In genomic region chr16:67545665-67546024, GRCh38 we compare ENCODE assay signal across 22 cellular contexts. TPM values are rescaled to one million over a fixed set of nuclear protein-coding genes. Genes with fewer than 3 reads are reported as not detected.
DNase-seq lines count a peak whose midpoint lies in the region; ATAC-seq, FAIRE-seq and TF ChIP-seq lines count a peak whose summit lies in the region.
"Had no signal": no experiment of that assay in that cellular context is flagged by ENCODE, and none has a peak within 500 bp of the region (broad histone marks: within the 10 kb centered on the region; RNA-seq: fewer than 3 reads in every experiment).

No MANE protein-coding gene starts in this region.

- TF ChIP-seq RAD21 in K562 (CRISPR knock-in tag; conservative IDR thresholded peaks at IDR 0.05 in 1 of 2, IDR thresholded peaks at IDR 0.05 in 1 of 2), result no peak

- H3K9me3 ChIP-seq in KOPT-K1 (ENCODE audit: insufficient read depth, low read length, poor library complexity, severe bottlenecking) (no peaks in the 10 kb centered on the region), K562 (replicated peaks; ENCODE audit: control insufficient read depth, insufficient read depth, low read depth, low read length) (no peaks in the 10 kb centered on the region), gastrocnemius medialis (no peaks in the 10 kb centered on the region)
- H3K9me3 ChIP-seq: BE2C, MG63, SK-N-SH had no signal

- peaks cover 44% of the 10 kb centered on the region for H3K4me1 Mint-ChIP-seq in activated T-cell treated with anti-CD3 and anti-CD28 coated beads, Interleukin-2, amount 50 U/mL, for 24 hours (ENCODE audit: low read depth)
- peaks cover 59% of the 10 kb centered on the region for H3K4me1 Mint-ChIP-seq in activated T-cell treated with anti-CD3 and anti-CD28 coated beads, Interleukin-2, amount 50 U/mL, for 72 hours (ENCODE audit: low read depth)

- in situ Hi-C loops in K562 (cut with MboI), result no loop called here
- in situ Hi-C loops in gastrocnemius medialis (cut with MboI; ENCODE audit: low sequenced_read_pairs in 4 of 4), result loop anchor here in 1 of 4 donors (10.0 kb wide), 1 partner anchor 99 kb away; the partner anchor contains the start of gene CARMIL2

- no peak overlapping the region; a peak in 1 of 4 replicates for H3K9ac ChIP-seq in K562 (ENCODE audit: insufficient read depth in 1 of 2, low read depth in 2 of 2, low read length in 2 of 2)
- H3K9ac ChIP-seq: KMS-11, SK-N-SH had no signal

- POLR2A ChIA-PET in K562 (lab: Yijun Ruan, JAX), result interaction anchor here (0.7 to 3.7 kb wide), 2 partner anchors 13 to 16 kb away, joined by 6 to 24 read pairs; partner anchors contain the start of gene CTCF

- no peak for FAIRE-seq in K562 (lab: Jason Lieb, UNC)
- FAIRE-seq: D721Med, G401.6 had no signal

- no peak overlapping the region for H3K4me2 ChIP-seq in K562 (ENCODE audit: insufficient read depth, low read length)
- H3K4me2 ChIP-seq: KMS-11, SK-N-SH had no signal

- H3K36me3 ChIP-seq in KOPT-K1 (ENCODE audit: insufficient read depth, low read length) (peaks cover 46% of the 10 kb centered on the region), K562 (ENCODE audit: control insufficient read depth, insufficient read depth, low read length) (peaks cover 46% of the 10 kb centered on the region; the same call in 1 of the 3 replicates), gastrocnemius medialis (peaks cover 0 to 51% of the 10 kb centered on the region in 2 donors)

- no peaks in the 10 kb centered on the region for H3K9me1 ChIP-seq in K562 (ENCODE audit: control insufficient read depth, insufficient read depth, low read length)

- peaks cover 52% of the 10 kb centered on the region for H3K36me3 Mint-ChIP-seq in activated T-cell treated with anti-CD3 and anti-CD28 coated beads, Interleukin-2, amount 50 U/mL, for 24 hours (ENCODE audit: low read depth)
- peaks cover 4 to 11% of the 10 kb centered on the region in 2 donors for H3K36me3 Mint-ChIP-seq in activated T-cell treated with anti-CD3 and anti-CD28 coated beads, Interleukin-2, amount 50 U/mL, for 72 hours (ENCODE audit: insufficient read depth in 2 of 2)

- CTCF ChIA-PET in K562 (lab: Yijun Ruan, JAX; ENCODE audit: low intra/inter-chr PET ratio), result interaction anchor here (1.0 to 3.5 kb wide), 2 partner anchors 17 to 99 kb away, joined by 3 to 32 read pairs; partner anchors contain the start of gene CARMIL2

- TF ChIP-seq POLR2A in K562 (conservative IDR thresholded peaks at IDR 0.05), result no peak
- no peak for TF ChIP-seq POLR2A in gastrocnemius medialis (IDR thresholded peaks at IDR 0.05)

- H3K27me3 Mint-ChIP-seq in activated T-cell treated with anti-CD3 and anti-CD28 coated beads, Interleukin-2, amount 50 U/mL, for 24 hours, result no peaks in the 10 kb centered on the region
- H3K27me3 Mint-ChIP-seq in activated T-cell treated with anti-CD3 and anti-CD28 coated beads, Interleukin-2, amount 50 U/mL, for 72 hours (ENCODE audit: low read depth), result no peaks in the 10 kb centered on the region
- H3K27me3 Mint-ChIP-seq: CD8-positive, alpha-beta memory T cell had no signal

- H4K20me1 ChIP-seq in K562 (replicated peaks; ENCODE audit: control insufficient read depth, insufficient read depth, low read length), result peaks cover 5% of the 10 kb centered on the region; the same call in 1 of the 2 replicates

- H3K4me3 Mint-ChIP-seq in activated T-cell treated with anti-CD3 and anti-CD28 coated beads, Interleukin-2, amount 50 U/mL, for 24 hours, result no peak overlapping the region
- H3K4me3 Mint-ChIP-seq in activated T-cell treated with anti-CD3 and anti-CD28 coated beads, Interleukin-2, amount 50 U/mL, for 72 hours, result no peak overlapping the region
- H3K4me3 Mint-ChIP-seq: CD8-positive, alpha-beta memory T cell had no signal

- intact Hi-C loops in K562 (cut with micrococcal nuclease) (no loop called here), gastrocnemius medialis (cut with DNase I; ENCODE audit: low total_unique reads) (loop anchor here (2.0 kb wide), 1 partner anchor 99 kb away; the partner anchor contains the start of gene CARMIL2)

- TF ChIP-seq EP300 in K562 (IDR thresholded peaks at IDR 0.05; ENCODE audit: low read length), result no peak

- no peak for ATAC-seq in activated T-cell treated with anti-CD3 and anti-CD28 coated beads, Interleukin-2, amount 50 U/mL, for 72 hours (replicated peaks in 1 of 2)
- ATAC-seq in K562 (no peak), gastrocnemius medialis (no peak)

- no peak for DNase-seq in activated T-cell treated with anti-CD3 and anti-CD28 coated beads, Interleukin-2, amount 50 U/mL, for 24 hours
- no peak for DNase-seq in activated T-cell treated with anti-CD3 and anti-CD28 coated beads, Interleukin-2, amount 50 U/mL, for 72 hours
- DNase-seq in K562 (ENCODE audit: extremely low read depth in 1 of 4, low spot score in 3 of 4) (no peak), gastrocnemius medialis (no peak), RPMI8226 (no peak), NCI-H2029 treated with DMSO at 0.1 percent for 48 hours (lab: John Stamatoyannopoulos, UW) (no peak), NCI-H187 (lab: John Stamatoyannopoulos, UW) (no peak)
- DNase-seq: BE2C; CD8-positive, alpha-beta memory T cell; DMS79; GOT3; MG63; NCI-H1105 treated with DMSO at 0.1 percent for 48 hours; NCI-H1694 treated with DMSO at 0.1 percent for 48 hours; NCI-H2171; NCI-H774; Right ventricle myocardium superior had no signal

- H3K4me3 ChIP-seq in K562 (no peak overlapping the region), gastrocnemius medialis (no peak overlapping the region)
- H3K4me3 ChIP-seq: MG63 had no signal

- no peaks in the 10 kb centered on the region for H3K79me2 ChIP-seq in K562 (ENCODE audit: control insufficient read depth, insufficient read depth, low read length)

- H3K9me3 Mint-ChIP-seq in activated T-cell treated with anti-CD3 and anti-CD28 coated beads, Interleukin-2, amount 50 U/mL, for 24 hours, result no peaks in the 10 kb centered on the region
- H3K9me3 Mint-ChIP-seq in activated T-cell treated with anti-CD3 and anti-CD28 coated beads, Interleukin-2, amount 50 U/mL, for 72 hours, result no peaks in the 10 kb centered on the region
- H3K9me3 Mint-ChIP-seq: CD8-positive, alpha-beta memory T cell had no signal

- no TSS peak for BruUV-seq in K562 (replicated peaks; lab: Mats Ljungman, UMichigan)

- H3K27me3 ChIP-seq in K562 (ENCODE audit: control insufficient read depth in 2 of 2, insufficient read depth in 2 of 2, low read length in 2 of 2) (no peaks in the 10 kb centered on the region), gastrocnemius medialis (no peaks in the 10 kb centered on the region)
- H3K27me3 ChIP-seq: BE2C, MG63 had no signal

- TF ChIP-seq CTCF in K562 (IDR thresholded peaks at IDR 0.05 in 2 of 3, conservative IDR thresholded peaks at IDR 0.05 in 1 of 3; ENCODE audit: insufficient read depth in 2 of 3, low read depth in 1 of 3, low read length in 3 of 3) (no peak), gastrocnemius medialis (IDR thresholded peaks at IDR 0.05 in 4 of 5, conservative IDR thresholded peaks at IDR 0.05 in 1 of 5) (no peak)

- peaks cover 0 to 29% of the 10 kb centered on the region in 2 experiments; a peak in 2 of 5 replicates for H3K4me1 ChIP-seq in K562 (replicated peaks in 1 of 2; ENCODE audit: control insufficient read depth in 2 of 2, insufficient read depth in 2 of 2, low read length in 2 of 2)
- peaks cover 38 to 47% of the 10 kb centered on the region in 2 donors for H3K4me1 ChIP-seq in gastrocnemius medialis

- H3K27ac ChIP-seq in KOPT-K1 (ENCODE audit: low read depth, low read length, poor library complexity, severe bottlenecking) (peak overlapping the region; percentile 99), K562 (ENCODE audit: extremely low read depth, low read depth, low read length) (no peak overlapping the region), gastrocnemius medialis (peak overlapping the region; percentile 46 to 74 (median 62))
- H3K27ac ChIP-seq: KMS-11 had no signal

- H2AFZ ChIP-seq in K562 (ENCODE audit: low read depth, low read length), result no peak overlapping the region

- WGBS in K562 (ENCODE audit: insufficient coverage, low coverage, missing lambda C conversion rate), result 84% methylated on average over 12 of the region's 14 CpGs

- H3K27ac Mint-ChIP-seq in activated T-cell treated with anti-CD3 and anti-CD28 coated beads, Interleukin-2, amount 50 U/mL, for 24 hours, result peak overlapping the region; percentile 40
- H3K27ac Mint-ChIP-seq in activated T-cell treated with anti-CD3 and anti-CD28 coated beads, Interleukin-2, amount 50 U/mL, for 72 hours, result no peak overlapping the region

RNA-seq across cellular contexts. Expression of gene CTCF, which starts 16.7 kb away (rescaled TPM):
- total RNA-seq in activated T-cell treated with anti-CD3 and anti-CD28 coated beads, Interleukin-2, amount 50 U/mL, for 72 hours, result 10 to 100 TPM; 55.5 to 71.1 TPM
- 41.2 and 61.0 TPM in 2 replicates for total RNA-seq in K562 (2011; cell fraction: chromatin; rRNA removed; ENCODE audit: low replicate concordance)
- 26.5 and 26.8 TPM in 2 replicates for total RNA-seq in K562 (2011; cell fraction: nucleolus; rRNA removed)
- total RNA-seq in K562 (2011; cell fraction: nucleoplasm; rRNA removed), result 34.7 and 46.6 TPM in 2 replicates
- 31.3 and 34.6 TPM in 2 replicates for total RNA-seq in K562 (2014; rRNA removed)
- total RNA-seq in K562 (2014; rRNA removed; fragmentation: Illumina TruSeq; extraction: Trizol), result 36.5 and 37.6 TPM in 2 replicates
- total RNA-seq in K562 (2015; rRNA removed; fragmentation: Illumina TruSeq; extraction: Trizol), result 45.1 and 49.2 TPM in 2 replicates
- total RNA-seq in K562 (2021), result 37.5 and 37.9 TPM in 2 replicates
- 21.0 and 33.9 TPM in 2 replicates for polyA plus RNA-seq in K562 (2011; rRNA removed)
- 17.2 and 19.3 TPM in 2 replicates for polyA plus RNA-seq in K562 (2011; cell fraction: cytosol; rRNA removed)
- polyA plus RNA-seq in K562 (2011; cell fraction: nucleus; rRNA removed), result 12.8 and 14.9 TPM in 2 replicates
- 27.6 and 33.5 TPM in 2 replicates for polyA plus RNA-seq in K562 (2012)
- polyA plus RNA-seq in K562 (2014; fragmentation: Illumina TruSeq; extraction: Trizol), result 41.0 and 47.1 TPM in 2 replicates
- polyA plus RNA-seq in K562 (2014; fragmentation: Nextera tagmentation; extraction: Ambion mirVana), result 10 to 100 TPM in 1 of 2 experiments, 1 to 10 TPM in 1; 7.8 to 11.0 TPM
- polyA plus RNA-seq in K562 (2014; rRNA removed), result 26.4 and 27.5 TPM in 2 replicates
- polyA minus RNA-seq in K562 (2011; rRNA and poly(A)+ RNA removed), result 34.2 and 51.3 TPM in 2 replicates
- polyA minus RNA-seq in K562 (2011; cell fraction: cytosol; rRNA and poly(A)+ RNA removed), result 21.9 and 28.2 TPM in 2 replicates
- polyA minus RNA-seq in K562 (2011; cell fraction: nucleus; rRNA and poly(A)+ RNA removed), result 10.4 and 17.2 TPM in 2 replicates
- 10 to 100 TPM; 25.9 to 35.9 (median 30.3) TPM for total RNA-seq in gastrocnemius medialis

RNA-seq across cellular contexts. Expression of gene RIPOR1, which starts 17.0 kb away (rescaled TPM):
- 10 to 100 TPM; 34.2 to 54.6 TPM for total RNA-seq in activated T-cell treated with anti-CD3 and anti-CD28 coated beads, Interleukin-2, amount 50 U/mL, for 72 hours
- 26.1 and 49.9 TPM in 2 replicates for total RNA-seq in K562 (2011; cell fraction: chromatin; rRNA removed; ENCODE audit: low replicate concordance)
- 21.0 and 27.9 TPM in 2 replicates for total RNA-seq in K562 (2011; cell fraction: nucleolus; rRNA removed)
- 23.4 and 27.7 TPM in 2 replicates for total RNA-seq in K562 (2011; cell fraction: nucleoplasm; rRNA removed)
- 3.5 and 7.9 TPM in 2 replicates for total RNA-seq in K562 (2014; rRNA removed)
- total RNA-seq in K562 (2014; rRNA removed; fragmentation: Illumina TruSeq; extraction: Trizol), result 1.2 and 1.4 TPM in 2 replicates
- total RNA-seq in K562 (2015; rRNA removed; fragmentation: Illumina TruSeq; extraction: Trizol), result 3.0 and 3.1 TPM in 2 replicates
- 25.4 and 31.1 TPM in 2 replicates for total RNA-seq in K562 (2021)
- 2.2 and 6.3 TPM in 2 replicates for polyA plus RNA-seq in K562 (2011; rRNA removed)
- 1.4 and 2.4 TPM in 2 replicates for polyA plus RNA-seq in K562 (2011; cell fraction: cytosol; rRNA removed)
- 19.6 and 20.6 TPM in 2 replicates for polyA plus RNA-seq in K562 (2011; cell fraction: nucleus; rRNA removed)
- 14.5 and 15.2 TPM in 2 replicates for polyA plus RNA-seq in K562 (2012)
- polyA plus RNA-seq in K562 (2014; fragmentation: Illumina TruSeq; extraction: Trizol), result 10.0 and 14.1 TPM in 2 replicates
- polyA plus RNA-seq in K562 (2014; fragmentation: Nextera tagmentation; extraction: Ambion mirVana), result under 1 TPM; 0.36 to 0.37 TPM
- polyA plus RNA-seq in K562 (2014; rRNA removed), result 7.2 and 9.2 TPM in 2 replicates
- polyA minus RNA-seq in K562 (2011; rRNA and poly(A)+ RNA removed), result 4.9 and 6.9 TPM in 2 replicates
- polyA minus RNA-seq in K562 (2011; cell fraction: cytosol; rRNA and poly(A)+ RNA removed), result 8.8 and 31.9 TPM in 2 replicates
- 7.0 and 19.2 TPM in 2 replicates for polyA minus RNA-seq in K562 (2011; cell fraction: nucleus; rRNA and poly(A)+ RNA removed)
- 10 to 100 TPM; 10.6 to 65.4 (median 25.1) TPM for total RNA-seq in gastrocnemius medialis
